In the genomic region with DNA sequence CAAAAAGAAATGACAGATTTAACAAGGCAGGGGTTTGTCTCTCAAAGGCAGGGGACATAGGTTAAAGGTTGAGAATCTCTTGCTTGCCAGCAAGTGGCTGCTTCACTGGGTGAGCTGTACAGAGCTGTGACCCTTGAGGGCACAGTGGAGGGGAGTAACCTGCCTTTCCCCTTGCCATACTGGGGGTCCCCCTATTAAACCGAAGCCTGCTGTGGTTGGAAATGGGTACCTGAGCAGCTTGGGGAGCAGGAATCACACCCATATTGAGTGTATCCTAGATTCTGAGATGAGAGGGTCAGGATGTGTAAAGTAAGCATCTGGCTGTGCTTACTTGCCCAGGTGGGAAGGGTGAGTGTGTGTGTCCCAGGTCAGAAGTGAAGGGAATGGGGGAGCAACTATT, we compare ENCODE assay signal across 26 cellular contexts. TPM values are rescaled to one million over a fixed set of nuclear protein-coding genes. Genes with fewer than 3 reads are reported as not detected.
A peak's percentile ranks its signal among the peaks of the same experiment; 100 is the strongest.
DNase-seq lines count a peak whose midpoint lies in the region; ATAC-seq, FAIRE-seq and TF ChIP-seq lines count a peak whose summit lies in the region.
"Had no signal": no experiment of that assay in that cellular context is flagged by ENCODE, and none has a peak within 500 bp of the region (broad histone marks: within the 10 kb centered on the region; RNA-seq: fewer than 3 reads in every experiment).

No MANE protein-coding gene starts in this region.

- peaks cover 10% of the 10 kb centered on the region for H3K79me1 ChIP-seq in H1 (ENCODE audit: low read depth, low read length)
- peaks cover 5% of the 10 kb centered on the region for H3K79me1 ChIP-seq in neuronal stem cell (ENCODE audit: low read depth, low read length)

- H3K18ac ChIP-seq in H1 (ENCODE audit: extremely low read depth, low read length) (no peak overlapping the region), neuronal stem cell (ENCODE audit: low read length) (no peak overlapping the region)

- H3K4ac ChIP-seq in H1 (replicated peaks; ENCODE audit: insufficient read length, low read depth, low read length): no peak overlapping the region
- no peak overlapping the region for H3K4ac ChIP-seq in neuronal stem cell (ENCODE audit: low read length)

- H3K14ac ChIP-seq in H1 (ENCODE audit: insufficient read length): no peak overlapping the region
- H3K14ac ChIP-seq in neuronal stem cell (ENCODE audit: low read length): no peak overlapping the region

- no peak overlapping the region for H2BK120ac ChIP-seq in H1 (replicated peaks; ENCODE audit: low read depth, low read length)
- no peak overlapping the region for H2BK120ac ChIP-seq in neuronal stem cell (ENCODE audit: low read depth, low read length)

- no peak overlapping the region for H3K4me3 Mint-ChIP-seq in activated T-cell treated with anti-CD3 and anti-CD28 coated beads, Interleukin-2, amount 50 U/mL, for 24 hours
- no peak overlapping the region for H3K4me3 Mint-ChIP-seq in activated T-cell treated with anti-CD3 and anti-CD28 coated beads, Interleukin-2, amount 50 U/mL, for 4 hours
- no peak overlapping the region for H3K4me3 Mint-ChIP-seq in HFFc6
- H3K4me3 Mint-ChIP-seq: activated B cell treated with CpG ODN at 0.5 μM for 24 hours had no signal

- H4K8ac ChIP-seq in H1 (ENCODE audit: extremely low read depth, insufficient read depth, low read length) (no peak overlapping the region), neuronal stem cell (ENCODE audit: low read depth, low read length) (no peak overlapping the region)

- no peak overlapping the region for H4K5ac ChIP-seq in H1 (ENCODE audit: insufficient read length, low read depth, low read length)

- H3K23ac ChIP-seq in H1 (ENCODE audit: insufficient read length) (no peak overlapping the region), neuronal stem cell (ENCODE audit: low read depth, low read length, poor library complexity) (no peak overlapping the region)

- H3K9me3 ChIP-seq in H1 (ENCODE audit: insufficient read depth in 2 of 2, low read depth in 1 of 2, low read length in 1 of 2) (no peaks in the 10 kb centered on the region), neuronal stem cell (replicated peaks in 1 of 2; ENCODE audit: control insufficient read depth in 2 of 2, insufficient read depth in 1 of 2, low read depth in 1 of 2, low read length in 2 of 2) (no peaks in the 10 kb centered on the region)
- H3K9me3 ChIP-seq: esophagus squamous epithelium, pancreas, transverse colon had no signal

- H3K27me3 ChIP-seq in H1 (replicated peaks in 1 of 4; ENCODE audit: control insufficient read depth in 3 of 4, extremely low read depth in 1 of 4, insufficient read depth in 3 of 4, low read length in 3 of 4) (no peaks in the 10 kb centered on the region), neuronal stem cell (ENCODE audit: control insufficient read depth in 3 of 3, insufficient read depth in 3 of 3, low read depth in 1 of 3, low read length in 3 of 3) (no peaks in the 10 kb centered on the region)
- H3K27me3 ChIP-seq: esophagus squamous epithelium, pancreas, transverse colon had no signal

- no peak overlapping the region for H2AK5ac ChIP-seq in H1 (ENCODE audit: low read depth, low read length)
- no peak overlapping the region for H2AK5ac ChIP-seq in neuronal stem cell (ENCODE audit: low read depth, low read length)

- POLR2A ChIA-PET in H1 (lab: Charles Lee; ENCODE audit: partially characterized antibody): interaction anchor here (1.1 to 2.4 kb wide), 3 partner anchors 11 to 58 kb away, joined by 3 to 10 read pairs (median 3); a partner anchor contains a TSS

- H3K23me2 ChIP-seq in H1 (ENCODE audit: low read depth, low read length): no peaks in the 10 kb centered on the region

- peak overlapping the region; percentile 35 for H3K27ac Mint-ChIP-seq in activated T-cell treated with anti-CD3 and anti-CD28 coated beads, Interleukin-2, amount 50 U/mL, for 24 hours
- H3K27ac Mint-ChIP-seq in HFFc6: peak overlapping the region; percentile 60

- ATAC-seq in activated T-cell treated with anti-CD3 and anti-CD28 coated beads, Interleukin-2, amount 50 U/mL, for 4 hours: no peak
- ATAC-seq: pancreas had no signal

- H2AFZ ChIP-seq in H1 (ENCODE audit: low read length): no peak overlapping the region
- no peak overlapping the region for H2AFZ ChIP-seq in neuronal stem cell (ENCODE audit: low read length)

- 85% methylated on average over 1 of the region's 1 CpG; no CpG with 5 or more reads in 1 of the 2 experiments for WGBS in H1 (ENCODE audit: extremely low coverage in 1 of 2, insufficient coverage in 1 of 2, insufficient read length in 1 of 2, insufficient replicate concordance in 2 of 2, low coverage in 1 of 2, low lambda C conversion rate in 2 of 2, missing lambda C conversion rate in 1 of 2), 2 experiments
- no CpG with 5 or more reads among the region's 1 CpG for WGBS in neuronal stem cell (ENCODE audit: extremely low coverage in 2 of 2, insufficient read length in 2 of 2, insufficient replicate concordance in 1 of 2), 2 donors

- H3K4me3 ChIP-seq in H1 (ENCODE audit: extremely low read depth in 1 of 4, insufficient read depth in 2 of 4, low read depth in 3 of 4, low read length in 4 of 4) (no peak overlapping the region), neuronal stem cell (ENCODE audit: low read length in 2 of 2) (no peak overlapping the region)
- H3K4me3 ChIP-seq: esophagus squamous epithelium, pancreas, transverse colon had no signal

- H2BK5ac ChIP-seq in H1 (ENCODE audit: low read depth, low read length) (0 out of 2 replicates have a peak overlapping the region, but pooled peaks have one; percentile 16), neuronal stem cell (ENCODE audit: low read length) (no peak overlapping the region)

- H2BK15ac ChIP-seq in H1 (ENCODE audit: low read length) (no peak overlapping the region), neuronal stem cell (ENCODE audit: low read length) (no peak overlapping the region)

- no peak for TF ChIP-seq CTCF in HFFc6 (IDR thresholded peaks at IDR 0.05)
- TF ChIP-seq CTCF in H1 (IDR thresholded peaks at IDR 0.05; ENCODE audit: control extremely low read depth in 1 of 3, insufficient read depth in 1 of 3, low read depth in 1 of 3, low read length in 3 of 3): no peak

- peaks cover 29% of the 10 kb centered on the region for H3K4me1 Mint-ChIP-seq in activated T-cell treated with anti-CD3 and anti-CD28 coated beads, Interleukin-2, amount 50 U/mL, for 24 hours (ENCODE audit: low read depth)
- H3K4me1 Mint-ChIP-seq in activated T-cell treated with anti-CD3 and anti-CD28 coated beads, Interleukin-2, amount 50 U/mL, for 4 hours (ENCODE audit: low read depth): peaks cover 32% of the 10 kb centered on the region
- H3K4me1 Mint-ChIP-seq in HFFc6 (ENCODE audit: low read depth): peaks cover 83% of the 10 kb centered on the region

- FAIRE-seq in H1 (lab: Jason Lieb, UNC): no peak
- FAIRE-seq: A204.1, endometrium, frontal cortex, pancreas, small intestine had no signal

- TF ChIP-seq POLR2A in H1 (IDR thresholded peaks at IDR 0.05; ENCODE audit: control extremely low read depth in 1 of 2, low read depth in 2 of 2, low read length in 2 of 2): no peak

- no peak for TF ChIP-seq EP300 in H1 (IDR thresholded peaks at IDR 0.05; ENCODE audit: borderline replicate concordance in 1 of 2, low read depth in 2 of 2, low read length in 2 of 2)

- H3K27ac ChIP-seq in H1 (ENCODE audit: low read depth, low read length) (no peak overlapping the region), neuronal stem cell (replicated peaks; ENCODE audit: low read length) (no peak overlapping the region)
- H3K27ac ChIP-seq: esophagus squamous epithelium, HL-60, pancreas had no signal

- no peak overlapping the region for H3K9ac ChIP-seq in H1 (replicated peaks in 1 of 4; ENCODE audit: extremely low read depth in 1 of 4, low read depth in 3 of 4, low read length in 3 of 4)
- peak overlapping the region; percentile 5 for H3K9ac ChIP-seq in neuronal stem cell (ENCODE audit: low read depth, low read length, poor library complexity)

- H3K79me2 ChIP-seq in H1 (ENCODE audit: control insufficient read depth in 1 of 2, insufficient read depth in 2 of 2, low read length in 2 of 2): peaks cover 5 to 15% of the 10 kb centered on the region in 2 experiments; a peak in 3 of 4 replicates

- H3K9me3 Mint-ChIP-seq in activated T-cell treated with anti-CD3 and anti-CD28 coated beads, Interleukin-2, amount 50 U/mL, for 24 hours: no peaks in the 10 kb centered on the region
- no peaks in the 10 kb centered on the region for H3K9me3 Mint-ChIP-seq in activated T-cell treated with anti-CD3 and anti-CD28 coated beads, Interleukin-2, amount 50 U/mL, for 4 hours
- H3K9me3 Mint-ChIP-seq in HFFc6: no peaks in the 10 kb centered on the region
- H3K9me3 Mint-ChIP-seq: activated B cell treated with CpG ODN at 0.5 μM for 24 hours had no signal

- H2BK12ac ChIP-seq in H1 (ENCODE audit: low read depth, low read length) (no peak overlapping the region), neuronal stem cell (ENCODE audit: low read length) (no peak overlapping the region)

- H4K91ac ChIP-seq in H1 (replicated peaks; ENCODE audit: insufficient read length, low read length) (no peak overlapping the region), neuronal stem cell (ENCODE audit: low read depth, low read length, poor library complexity) (no peak overlapping the region)

- peaks cover 0 to 4% (median 0%) of the 10 kb centered on the region in 4 experiments; a peak in 1 of 8 replicates for H3K36me3 ChIP-seq in H1 (ENCODE audit: control insufficient read depth in 2 of 4, insufficient read depth in 4 of 4, low read length in 3 of 4)
- peaks cover 4 to 48% of the 10 kb centered on the region in 2 donors for H3K36me3 ChIP-seq in neuronal stem cell (replicated peaks in 1 of 2; ENCODE audit: control insufficient read depth in 2 of 2, insufficient read depth in 2 of 2, low read length in 2 of 2)

- TF ChIP-seq RAD21 in H1 (IDR thresholded peaks at IDR 0.05 in 1 of 2, conservative IDR thresholded peaks at IDR 0.05 in 1 of 2; ENCODE audit: low read depth in 2 of 2, low read length in 2 of 2): no peak

- CTCF ChIA-PET in H1 (lab: Charles Lee; ENCODE audit: partially characterized antibody): interaction anchor here (0.6 to 8.1 kb wide), 7 partner anchors 11 to 309 kb away, joined by 3 to 46 read pairs (median 3); no protein-coding TSS in a partner anchor

- no peak overlapping the region for H3K56ac ChIP-seq in H1 (replicated peaks; ENCODE audit: insufficient read length, low read depth, low read length)

- H4K20me1 ChIP-seq in H1 (replicated peaks in 1 of 2; ENCODE audit: control insufficient read depth in 1 of 2, insufficient read depth in 2 of 2, low read length in 2 of 2): peaks cover 0 to 6% of the 10 kb centered on the region in 2 experiments

- no peak overlapping the region for H2BK20ac ChIP-seq in H1 (ENCODE audit: low read length)

- H3K27me3 Mint-ChIP-seq in activated T-cell treated with anti-CD3 and anti-CD28 coated beads, Interleukin-2, amount 50 U/mL, for 24 hours: no peaks in the 10 kb centered on the region
- no peaks in the 10 kb centered on the region for H3K27me3 Mint-ChIP-seq in activated T-cell treated with anti-CD3 and anti-CD28 coated beads, Interleukin-2, amount 50 U/mL, for 4 hours (ENCODE audit: low read depth)
- H3K27me3 Mint-ChIP-seq in HFFc6 (ENCODE audit: insufficient read depth): no peaks in the 10 kb centered on the region; the same call in 1 of the 2 replicates
- H3K27me3 Mint-ChIP-seq: activated B cell treated with CpG ODN at 0.5 μM for 24 hours had no signal

- peaks cover 78% of the 10 kb centered on the region for H3K36me3 Mint-ChIP-seq in activated T-cell treated with anti-CD3 and anti-CD28 coated beads, Interleukin-2, amount 50 U/mL, for 24 hours (ENCODE audit: low read depth)
- H3K36me3 Mint-ChIP-seq in activated T-cell treated with anti-CD3 and anti-CD28 coated beads, Interleukin-2, amount 50 U/mL, for 4 hours (ENCODE audit: insufficient read depth): peaks cover 15% of the 10 kb centered on the region
- H3K36me3 Mint-ChIP-seq in HFFc6 (ENCODE audit: low read depth): peaks cover 18% of the 10 kb centered on the region

- no peak overlapping the region for H3K4me2 ChIP-seq in H1 (ENCODE audit: insufficient read depth in 1 of 2, low read depth in 2 of 2, low read length in 2 of 2)
- H3K4me2 ChIP-seq in neuronal stem cell (ENCODE audit: insufficient read depth, low read length, poor library complexity, severe bottlenecking): no peak overlapping the region

- peak; percentile 17 for DNase-seq in activated T-cell treated with anti-CD3 and anti-CD28 coated beads, Interleukin-2, amount 50 U/mL, for 24 hours
- DNase-seq in activated T-cell treated with anti-CD3 and anti-CD28 coated beads, Interleukin-2, amount 50 U/mL, for 4 hours: no peak
- no peak for DNase-seq in HFFc6
- no peak for DNase-seq in H1 (ENCODE audit: low read depth in 1 of 2, low spot score in 2 of 2)
- no peak for DNase-seq in neuronal stem cell (ENCODE audit: low spot score)
- DNase-seq in T-helper 9 cell: no peak
- DNase-seq in dermis blood vessel endothelial cell: no peak
- no peak for DNase-seq in DMS 273 treated with DMSO at 0.1 percent for 48 hours (lab: John Stamatoyannopoulos, UW)
- DNase-seq: activated B cell treated with CpG ODN at 0.5 μM for 24 hours, AML-193, cortex of kidney, DMS53, esophagus squamous epithelium, GOT3, NCI-H1694, NCI-H526 treated with DMSO at 0.1 percent for 48 hours, pancreas, retina, SHP77 treated with DMSO at 0.1 percent for 48 hours, small intestine, SW 1271, transverse colon had no signal

- H3K4me1 ChIP-seq in H1 (replicated peaks in 1 of 4; ENCODE audit: control insufficient read depth in 3 of 4, insufficient read depth in 4 of 4, low read length in 3 of 4): peaks cover 0 to 13% (median 0%) of the 10 kb centered on the region in 4 experiments; a peak in 3 of 7 replicates
- peaks cover 1 to 16% of the 10 kb centered on the region in 2 donors for H3K4me1 ChIP-seq in neuronal stem cell (ENCODE audit: control insufficient read depth in 2 of 2, insufficient read depth in 1 of 2, low read depth in 1 of 2, low read length in 2 of 2)
- H3K4me1 ChIP-seq: pancreas had no signal

RNA-seq across cellular contexts. Expression of a gene that starts 31.8 kb away (rescaled TPM):
- total RNA-seq in activated T-cell treated with anti-CD3 and anti-CD28 coated beads, Interleukin-2, amount 50 U/mL, for 4 hours: not detected
- not detected for total RNA-seq in HFFc6 (2021; fragmentation: NEBNext Ultra II Directional; extraction: Animal tissue kit (Norgen Biotek cat#: 25700))
- total RNA-seq in H1 (2021; fragmentation: NEBNext Ultra II Directional; extraction: Animal tissue kit (Norgen Biotek cat#: 25700)): 1.3 and 1.4 TPM in 2 replicates
- 4.0 and 6.6 TPM in 2 replicates for polyA plus RNA-seq in H1 (2011; rRNA removed)
- polyA plus RNA-seq in H1 (2011; cell fraction: cytosol; rRNA removed): 4.7 TPM
- polyA plus RNA-seq in H1 (2011; cell fraction: nucleus; rRNA removed): 5.1 TPM
- 3.7 to 5.9 TPM (median 5.4 TPM) in 4 replicates for polyA plus RNA-seq in H1 (2012, experiment 1 of 2)
- polyA plus RNA-seq in H1 (2012, experiment 2 of 2): 3.9 TPM
- polyA plus RNA-seq in H1 (2013, experiment 1 of 2): 0.22 TPM
- polyA plus RNA-seq in H1 (2013, experiment 2 of 2): 0.31 TPM
- polyA minus RNA-seq in H1 (2011; rRNA and poly(A)+ RNA removed): 3.8 and 6.0 TPM in 2 replicates
- 4.3 TPM for polyA minus RNA-seq in H1 (2011; cell fraction: cytosol; rRNA and poly(A)+ RNA removed)
- 5.4 TPM for polyA minus RNA-seq in H1 (2011; cell fraction: nucleus; rRNA and poly(A)+ RNA removed)
- polyA plus RNA-seq in neuronal stem cell (2013, experiment 1 of 2): not detected
- not detected for polyA plus RNA-seq in neuronal stem cell (2013, experiment 2 of 2)
- total RNA-seq in dermis blood vessel endothelial cell: under 0.01 and 0.14 TPM in 2 replicates

RNA-seq across cellular contexts. Expression of a gene that starts 58.6 kb away (rescaled TPM):
- total RNA-seq in activated T-cell treated with anti-CD3 and anti-CD28 coated beads, Interleukin-2, amount 50 U/mL, for 4 hours: 100 to 1,000 TPM; 218 to 249 (median 235) TPM
- total RNA-seq in HFFc6 (2021; fragmentation: NEBNext Ultra II Directional; extraction: Animal tissue kit (Norgen Biotek cat#: 25700)): 100 to 1,000 TPM; 273 to 298 (median 280) TPM
- total RNA-seq in H1 (2021; fragmentation: NEBNext Ultra II Directional; extraction: Animal tissue kit (Norgen Biotek cat#: 25700)): 179 and 182 TPM in 2 replicates
- polyA plus RNA-seq in H1 (2011; rRNA removed): 57.1 and 110 TPM in 2 replicates
- 110 TPM for polyA plus RNA-seq in H1 (2011; cell fraction: cytosol; rRNA removed)
- 25.3 TPM for polyA plus RNA-seq in H1 (2011; cell fraction: nucleus; rRNA removed)
- 124 to 252 TPM (median 148 TPM) in 4 replicates for polyA plus RNA-seq in H1 (2012, experiment 1 of 2)
- polyA plus RNA-seq in H1 (2012, experiment 2 of 2): 100 TPM
- polyA plus RNA-seq in H1 (2013, experiment 1 of 2): 150 TPM
- 157 TPM for polyA plus RNA-seq in H1 (2013, experiment 2 of 2)
- polyA minus RNA-seq in H1 (2011; rRNA and poly(A)+ RNA removed): 126 and 213 TPM in 2 replicates
- 63.3 TPM for polyA minus RNA-seq in H1 (2011; cell fraction: cytosol; rRNA and poly(A)+ RNA removed)
- 46.2 TPM for polyA minus RNA-seq in H1 (2011; cell fraction: nucleus; rRNA and poly(A)+ RNA removed)
- polyA plus RNA-seq in neuronal stem cell (2013, experiment 1 of 2): 207 TPM
- 210 TPM for polyA plus RNA-seq in neuronal stem cell (2013, experiment 2 of 2)
- total RNA-seq in dermis blood vessel endothelial cell: 483 and 772 TPM in 2 replicates
